ENCODE assay signal across 12 cellular contexts in genomic region chr9:89439571-89439970, GRCh38. TPM values are rescaled to one million over a fixed set of nuclear protein-coding genes. Genes with fewer than 3 reads are reported as not detected.
A peak's percentile ranks its signal among the peaks of the same experiment; 100 is the strongest.
DNase-seq lines count a peak whose midpoint lies in the region; ATAC-seq and TF ChIP-seq lines count a peak whose summit lies in the region.
"Had no signal": no experiment of that assay in that cellular context is flagged by ENCODE, and none has a peak within 500 bp of the region (broad histone marks: within the 10 kb centered on the region; RNA-seq: fewer than 3 reads in every experiment).

No MANE protein-coding gene starts in this region.

- peak overlapping the region; percentile 95 for H3K27ac Mint-ChIP-seq in stimulated activated naive CD8-positive, alpha-beta T cell treated with anti-CD3 and anti-CD28 coated beads, Interleukin-15, Interleukin-2, amounts not matched to agents 100 ng/mL and 50 ng/mL, for 24 hours
- peak overlapping the region; percentile 61; the same call in 1 of the 2 replicates for H3K27ac Mint-ChIP-seq in WTC11

- no peak overlapping the region for H2AFZ ChIP-seq in osteoblast (ENCODE audit: low read length)

- no peak for TF ChIP-seq CTCF in WTC11 (IDR thresholded peaks at IDR 0.05)
- no peak for TF ChIP-seq CTCF in vagina (IDR thresholded peaks at IDR 0.05)
- TF ChIP-seq CTCF in osteoblast (IDR thresholded peaks at IDR 0.05; ENCODE audit: extremely low read depth, low read depth, low read length): no peak

- TF ChIP-seq POLR2A in vagina (IDR thresholded peaks at IDR 0.05): no peak

- H3K36me3 ChIP-seq in vagina (no peaks in the 10 kb centered on the region), osteoblast (ENCODE audit: insufficient read depth, low read length) (no peaks in the 10 kb centered on the region)
- H3K36me3 ChIP-seq: SJSA1 had no signal

- CTCF ChIA-PET in WTC11 (lab: Charles Lee): interaction anchor here (0.8 to 4.5 kb wide), 2 partner anchors 10 to 109 kb away, joined by 5 to 24 read pairs; no protein-coding TSS in a partner anchor

- H3K9me3 ChIP-seq in vagina (no peaks in the 10 kb centered on the region), osteoblast (ENCODE audit: low read depth, low read length) (no peaks in the 10 kb centered on the region)
- H3K9me3 ChIP-seq: SJSA1 had no signal

- H3K27me3 ChIP-seq in layer of hippocampus (ENCODE audit: control insufficient read depth, insufficient read depth, low read length) (no peaks in the 10 kb centered on the region), vagina (no peaks in the 10 kb centered on the region), osteoblast (ENCODE audit: insufficient read depth, low read length) (peaks cover 4% of the 10 kb centered on the region)
- H3K27me3 ChIP-seq: SJSA1 had no signal

- no peak for DNase-seq in stimulated activated naive CD8-positive, alpha-beta T cell treated with anti-CD3 and anti-CD28 coated beads, Interleukin-15, Interleukin-2, amounts not matched to agents 100 U/mL and 50 U/mL, for 24 hours
- no peak for DNase-seq in WTC11 (ENCODE audit: low spot score)
- DNase-seq in vagina (ENCODE audit: extremely low spot score in 2 of 2): no peak
- DNase-seq in osteoblast (ENCODE audit: insufficient read length, low spot score, missing footprints): no peak
- DNase-seq: activated CD4-positive, CD25-positive, alpha-beta regulatory T cell treated with anti-CD3 and anti-CD28 coated beads, Interleukin-2, amount 50 U/mL, for 72 hours; KBM-7; NCI-H2081 treated with DMSO at 0.1 percent for 48 hours had no signal

- POLR2A ChIA-PET in WTC11 (lab: Charles Lee): no interaction called here

- H3K4me1 ChIP-seq in vagina (peaks cover 71% of the 10 kb centered on the region), osteoblast (ENCODE audit: insufficient read depth, low read length) (peaks cover 8% of the 10 kb centered on the region)

- no peak for ATAC-seq in stimulated activated naive CD8-positive, alpha-beta T cell treated with anti-CD3 and anti-CD28 coated beads, Interleukin-15, Interleukin-2, amounts not matched to agents 100 U/mL and 50 U/mL, for 24 hours
- ATAC-seq in WTC11 (no peak), GM21737 (IDR thresholded peaks at IDR 0.05; ENCODE audit: unreplicated experiment) (no peak), GM18873 (IDR thresholded peaks at IDR 0.05; ENCODE audit: low FRiP score, unreplicated experiment) (no peak)

- peaks cover 52% of the 10 kb centered on the region for H3K36me3 Mint-ChIP-seq in stimulated activated naive CD8-positive, alpha-beta T cell treated with anti-CD3 and anti-CD28 coated beads, Interleukin-15, Interleukin-2, amounts not matched to agents 100 ng/mL and 50 ng/mL, for 24 hours (ENCODE audit: low read depth)
- H3K36me3 Mint-ChIP-seq in WTC11: no peaks in the 10 kb centered on the region; the same call in 1 of the 2 replicates

- H3K4me1 Mint-ChIP-seq in stimulated activated naive CD8-positive, alpha-beta T cell treated with anti-CD3 and anti-CD28 coated beads, Interleukin-15, Interleukin-2, amounts not matched to agents 100 ng/mL and 50 ng/mL, for 24 hours (ENCODE audit: low read depth): peaks cover 96% of the 10 kb centered on the region
- H3K4me1 Mint-ChIP-seq in WTC11: peaks cover 80% of the 10 kb centered on the region

- H3K4me3 ChIP-seq in vagina: no peak overlapping the region
- no peak overlapping the region for H3K4me3 ChIP-seq in osteoblast (ENCODE audit: insufficient read depth, low read length)
- H3K4me3 ChIP-seq: SJSA1 had no signal

- no peaks in the 10 kb centered on the region for H4K20me1 ChIP-seq in osteoblast (ENCODE audit: insufficient read depth, low read length)

- no peaks in the 10 kb centered on the region for H3K27me3 Mint-ChIP-seq in stimulated activated naive CD8-positive, alpha-beta T cell treated with anti-CD3 and anti-CD28 coated beads, Interleukin-15, Interleukin-2, amounts not matched to agents 100 ng/mL and 50 ng/mL, for 24 hours
- H3K27me3 Mint-ChIP-seq in WTC11 (ENCODE audit: low read depth): no peaks in the 10 kb centered on the region

- intact Hi-C loops in vagina (cut with DNase I): no loop called here

- no peaks in the 10 kb centered on the region for H3K9me3 Mint-ChIP-seq in stimulated activated naive CD8-positive, alpha-beta T cell treated with anti-CD3 and anti-CD28 coated beads, Interleukin-15, Interleukin-2, amounts not matched to agents 100 ng/mL and 50 ng/mL, for 24 hours
- no peaks in the 10 kb centered on the region for H3K9me3 Mint-ChIP-seq in WTC11

- peak overlapping the region; percentile 15 for H3K4me3 Mint-ChIP-seq in stimulated activated naive CD8-positive, alpha-beta T cell treated with anti-CD3 and anti-CD28 coated beads, Interleukin-15, Interleukin-2, amounts not matched to agents 100 ng/mL and 50 ng/mL, for 24 hours
- H3K4me3 Mint-ChIP-seq in WTC11: no peak overlapping the region

- no peaks in the 10 kb centered on the region for H3K79me2 ChIP-seq in osteoblast (ENCODE audit: insufficient read depth, low read length)

- H3K4me2 ChIP-seq in osteoblast (ENCODE audit: insufficient read depth, low read length): no peak overlapping the region

- H3K27ac ChIP-seq in layer of hippocampus (ENCODE audit: low read depth, low read length): peak overlapping the region; percentile 30
- peak overlapping the region; percentile 57 for H3K27ac ChIP-seq in vagina
- H3K27ac ChIP-seq in osteoblast (ENCODE audit: low read depth, low read length): no peak overlapping the region
- H3K27ac ChIP-seq: SJSA1 had no signal

TF ChIP-seq in WTC11, 78 proteins besides CTCF, POLR2A, EP300 and RAD21:
- TF ChIP-seq IRF1 (CRISPR knock-in tag; IDR thresholded peaks at IDR 0.05) (no peak), E2F4 (CRISPR knock-in tag; IDR thresholded peaks at IDR 0.05; ENCODE audit: borderline replicate concordance, low read depth) (no peak), CBFB (CRISPR knock-in tag; IDR thresholded peaks at IDR 0.05; ENCODE audit: low read depth) (no peak), PRRX2 (CRISPR knock-in tag; IDR thresholded peaks at IDR 0.05) (no peak), ZNF138 (CRISPR knock-in tag; conservative IDR thresholded peaks at IDR 0.05) (no peak), OVOL2 (CRISPR knock-in tag; IDR thresholded peaks at IDR 0.05; ENCODE audit: borderline replicate concordance) (no peak), JAZF1 (CRISPR knock-in tag; IDR thresholded peaks at IDR 0.05) (no peak), FOXP1 (CRISPR knock-in tag; IDR thresholded peaks at IDR 0.05; ENCODE audit: borderline replicate concordance) (no peak)
TF ChIP-seq in WTC11: peak in this region for 0.

RNA-seq across cellular contexts. Expression of gene SEMA4D, which starts 58.3 kb away (rescaled TPM):
- total RNA-seq in WTC11 (2021): 60.5 to 67.8 TPM (median 65.2 TPM) in 3 replicates
- total RNA-seq in vagina: 39.3 TPM
- total RNA-seq in osteoblast: 0.72 and 0.88 TPM in 2 replicates

Comparison
In these comparisons a context has a peak if more than half of its experiments do, and no peak if none do; other contexts are left out.
1. RNA of gene SEMA4D, which starts 58.3 kb away (total RNA-seq): 60.5 to 67.8 TPM in WTC11 and 39.3 TPM in vagina (single experiment); 0.72 to 0.88 TPM in osteoblast; every median in the first group is over 10 times any median in the second.